Comparison of ENCODE assay signal across 10 cellular contexts in genomic region chr10:11261687-11262086, GRCh38.
A peak's percentile ranks its signal among the peaks of the same experiment; 100 is the strongest.
DNase-seq lines count a peak whose midpoint lies in the region; ATAC-seq and TF ChIP-seq lines count a peak whose summit lies in the region.
"Had no signal": no experiment of that assay in that cellular context is flagged by ENCODE, and none has a peak within 500 bp of the region (broad histone marks: within the 10 kb centered on the region; RNA-seq: fewer than 3 reads in every experiment).

No MANE protein-coding gene starts in this region.

- no peak overlapping the region for H3K4me3 Mint-ChIP-seq in activated CD8-positive, alpha-beta T cell treated with anti-CD3 and anti-CD28 coated beads, Interleukin-2, amount 10 ng/mL, durations not matched to agents 7 days and 5 days

- peaks cover 93% of the 10 kb centered on the region for H3K36me3 Mint-ChIP-seq in activated CD8-positive, alpha-beta T cell treated with anti-CD3 and anti-CD28 coated beads, Interleukin-2, amount 10 ng/mL, durations not matched to agents 7 days and 5 days (ENCODE audit: low read depth)

- H3K79me2 ChIP-seq in DOHH2 (ENCODE audit: control insufficient read depth, low read length): no peaks in the 10 kb centered on the region

- no peaks in the 10 kb centered on the region for H3K27me3 Mint-ChIP-seq in activated CD8-positive, alpha-beta T cell treated with anti-CD3 and anti-CD28 coated beads, Interleukin-2, amount 10 ng/mL, durations not matched to agents 7 days and 5 days (ENCODE audit: low read depth)

- ATAC-seq in GM21619 (IDR thresholded peaks at IDR 0.05; ENCODE audit: unreplicated experiment): peak; percentile 37
- no peak for ATAC-seq in activated CD8-positive, alpha-beta T cell treated with anti-CD3 and anti-CD28 coated beads, Interleukin-2, amount 10 ng/mL, durations not matched to agents 7 days and 5 days

- H3K36me3 ChIP-seq in DOHH2 (ENCODE audit: control insufficient read depth, low read length): no peaks in the 10 kb centered on the region

- peaks cover 61% of the 10 kb centered on the region for H3K4me1 Mint-ChIP-seq in activated CD8-positive, alpha-beta T cell treated with anti-CD3 and anti-CD28 coated beads, Interleukin-2, amount 10 ng/mL, durations not matched to agents 7 days and 5 days (ENCODE audit: low read depth)

- peak overlapping the region; percentile 57 for H3K27ac Mint-ChIP-seq in activated CD8-positive, alpha-beta T cell treated with anti-CD3 and anti-CD28 coated beads, Interleukin-2, amount 10 ng/mL, durations not matched to agents 7 days and 5 days

- peaks cover 94% of the 10 kb centered on the region for H3K4me1 ChIP-seq in DOHH2 (ENCODE audit: control insufficient read depth, low read length)

- H4K20me1 ChIP-seq in DOHH2 (ENCODE audit: control insufficient read depth, insufficient read depth, low read depth, low read length): no peaks in the 10 kb centered on the region

- no peaks in the 10 kb centered on the region for H3K9me2 ChIP-seq in DOHH2 (replicated peaks; ENCODE audit: control insufficient read depth, low read length)

- DNase-seq in activated CD8-positive, alpha-beta T cell treated with anti-CD3 and anti-CD28 coated beads, Interleukin-2, amount 10 ng/mL, durations not matched to agents 7 days and 5 days: no peak
- peak; percentile 67 for DNase-seq in myocyte (ENCODE audit: low read depth)
- no peak for DNase-seq in GM10248 (ENCODE audit: extremely low spot score)
- no peak for DNase-seq in cerebellar nuclear complex (lab: John Stamatoyannopoulos, UW)
- DNase-seq in HK-2 (ENCODE audit: unreplicated experiment): no peak
- no peak for DNase-seq in KG1 (lab: John Stamatoyannopoulos, UW)
- DNase-seq: spleen had no signal

- no peak overlapping the region for H3K27ac ChIP-seq in DOHH2 (ENCODE audit: low read depth, low read length)
- H3K27ac ChIP-seq: epithelial cell of prostate had no signal

- H3K4me2 ChIP-seq in DOHH2 (ENCODE audit: low read length): peak overlapping the region; percentile 43

- CTCF ChIA-PET in activated CD8-positive, alpha-beta T cell treated with anti-CD3 and anti-CD28 coated beads, Interleukin-2, amount 10 ng/mL, durations not matched to agents 7 days and 5 days (lab: Charles Lee): interaction anchor here (1.0 kb wide), 1 partner anchor 10 kb away, joined by 4 read pairs; no protein-coding TSS in a partner anchor
- CTCF ChIA-PET in GM10248 (lab: Yijun Ruan, JAX): interaction anchor here (0.9 to 5.7 kb wide), 7 partner anchors 9 to 149 kb away, joined by 3 to 48 read pairs (median 4); no protein-coding TSS in a partner anchor

- no peaks in the 10 kb centered on the region for H3F3A ChIP-seq in DOHH2 (ENCODE audit: control insufficient read depth, insufficient read depth)

- no peaks in the 10 kb centered on the region for H3K27me3 ChIP-seq in DOHH2 (ENCODE audit: control insufficient read depth, low read length)
- H3K27me3 ChIP-seq: spleen had no signal

- no peaks in the 10 kb centered on the region for H3K9me3 Mint-ChIP-seq in activated CD8-positive, alpha-beta T cell treated with anti-CD3 and anti-CD28 coated beads, Interleukin-2, amount 10 ng/mL, durations not matched to agents 7 days and 5 days (ENCODE audit: insufficient read depth)

- H3K9me3 ChIP-seq in DOHH2 (ENCODE audit: control insufficient read depth, insufficient read depth, low read length): no peaks in the 10 kb centered on the region
- H3K9me3 ChIP-seq: spleen had no signal

- POLR2A ChIA-PET in activated CD8-positive, alpha-beta T cell treated with anti-CD3 and anti-CD28 coated beads, Interleukin-2, amount 10 ng/mL, durations not matched to agents 7 days and 5 days (lab: Charles Lee): interaction anchor here (1.0 kb wide), 1 partner anchor 12 kb away, joined by 4 read pairs; no protein-coding TSS in a partner anchor
- POLR2A ChIA-PET in GM10248 (lab: Yijun Ruan, JAX): interaction anchor here (1.3 kb wide), 1 partner anchor 35 kb away, joined by 3 read pairs; no protein-coding TSS in a partner anchor

- TF ChIP-seq CTCF in DOHH2 (IDR thresholded peaks at IDR 0.05; ENCODE audit: low read depth, low read length, poor library complexity, severe bottlenecking) (no peak), GM10248 (IDR thresholded peaks at IDR 0.05; ENCODE audit: control extremely low read depth, extremely low read depth, low read depth, missing control alignments) (no peak)

- H3K4me3 ChIP-seq in DOHH2 (ENCODE audit: low read length): peak overlapping the region; percentile 2
- H3K4me3 ChIP-seq: spleen had no signal
